28 cellular contexts compared by ENCODE assay signal in the genomic region with DNA sequence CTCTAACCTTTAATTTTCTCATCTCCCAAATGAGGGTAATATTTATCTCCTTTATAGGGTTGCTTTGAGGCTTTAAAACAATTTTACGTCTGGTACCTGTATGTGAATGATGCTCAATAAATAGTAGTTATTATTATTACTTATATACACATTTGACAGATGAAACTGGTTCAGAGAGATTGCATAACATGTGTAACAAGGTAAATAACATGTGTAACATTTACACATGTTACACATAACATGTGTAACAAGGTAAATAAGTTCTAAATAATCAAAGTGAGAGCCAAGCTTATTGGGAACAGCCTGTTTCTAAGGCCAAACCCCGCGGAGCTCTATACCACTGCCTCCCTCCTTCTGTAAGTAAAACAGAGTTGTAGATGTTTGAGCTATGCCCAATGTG.
"Had no signal": no experiment of that assay in that cellular context is flagged by ENCODE, and none has a peak within 500 bp of the region (broad histone marks: within the 10 kb centered on the region; RNA-seq: fewer than 3 reads in every experiment).

No MANE protein-coding gene starts in this region.

- H3K27me3 ChIP-seq: stomach, suprapubic skin, testis, thyroid gland, tibial artery, tibial nerve, transverse colon, upper lobe of left lung, upper lobe of right lung, uterus, vagina had no signal

- H3K36me3 ChIP-seq: stomach, suprapubic skin, thoracic aorta, thyroid gland, tibial artery, tibial nerve, transverse colon, upper lobe of left lung, upper lobe of right lung, uterus, vagina had no signal

- H3K4me3 Mint-ChIP-seq: stimulated activated effector memory CD8-positive, alpha-beta T cell treated with anti-CD3 and anti-CD28 coated beads, Interleukin-12 subunit alpha, Interleukin-12 subunit beta, amount 100 ng/mL, for 72 hours; stimulated activated memory B cell treated with anti-CD40 and anti-IgM and Interleukin-4, amounts not matched to agents 10 μg/mL and 1 μg/mL and 100 μg/mL, for 72 hours; stimulated activated naive CD8-positive, alpha-beta T cell treated with anti-CD3 and anti-CD28 coated beads, Interleukin-15, amount 100 ng/mL, for 72 hours; stimulated activated naive CD8-positive, alpha-beta T cell treated with anti-CD3 and anti-CD28 coated beads, Interleukin-15, Interleukin-2, amounts not matched to agents 100 ng/mL and 50 ng/mL, for 24 hours; type B pancreatic cell had no signal

- H3K27ac ChIP-seq: stomach, suprapubic skin, testis, thoracic aorta, thyroid gland, tibial artery, tibial nerve, transverse colon, upper lobe of left lung, upper lobe of right lung, uterus, vagina had no signal

- H3K27ac Mint-ChIP-seq: stimulated activated effector memory CD8-positive, alpha-beta T cell treated with anti-CD3 and anti-CD28 coated beads, Interleukin-12 subunit alpha, Interleukin-12 subunit beta, amount 100 ng/mL, for 72 hours; stimulated activated memory B cell treated with anti-CD40 and anti-IgM and Interleukin-4, amounts not matched to agents 10 μg/mL and 1 μg/mL and 100 μg/mL, for 72 hours; stimulated activated naive CD8-positive, alpha-beta T cell treated with anti-CD3 and anti-CD28 coated beads, Interleukin-15, amount 100 ng/mL, for 72 hours; stimulated activated naive CD8-positive, alpha-beta T cell treated with anti-CD3 and anti-CD28 coated beads, Interleukin-15, Interleukin-2, amounts not matched to agents 100 ng/mL and 50 ng/mL, for 24 hours; type B pancreatic cell had no signal

- H3K4me1 Mint-ChIP-seq: stimulated activated effector memory CD8-positive, alpha-beta T cell treated with anti-CD3 and anti-CD28 coated beads, Interleukin-12 subunit alpha, Interleukin-12 subunit beta, amount 100 ng/mL, for 72 hours; stimulated activated memory B cell treated with anti-CD40 and anti-IgM and Interleukin-4, amounts not matched to agents 10 μg/mL and 1 μg/mL and 100 μg/mL, for 72 hours; stimulated activated naive CD8-positive, alpha-beta T cell treated with anti-CD3 and anti-CD28 coated beads, Interleukin-15, amount 100 ng/mL, for 72 hours had no signal

- FAIRE-seq: urothelium cell line had no signal

- H3K4me3 ChIP-seq: stomach, suprapubic skin, testis, thoracic aorta, thyroid gland, tibial artery, tibial nerve, transverse colon, upper lobe of left lung, upper lobe of right lung, uterus, vagina had no signal

- H3K27me3 Mint-ChIP-seq: stimulated activated naive CD8-positive, alpha-beta T cell treated with anti-CD3 and anti-CD28 coated beads, Interleukin-15, Interleukin-2, amounts not matched to agents 100 ng/mL and 50 ng/mL, for 24 hours; type B pancreatic cell had no signal

- H3K36me3 Mint-ChIP-seq: stimulated activated effector memory CD8-positive, alpha-beta T cell treated with anti-CD3 and anti-CD28 coated beads, Interleukin-12 subunit alpha, Interleukin-12 subunit beta, amount 100 ng/mL, for 72 hours; stimulated activated memory B cell treated with anti-CD40 and anti-IgM and Interleukin-4, amounts not matched to agents 10 μg/mL and 1 μg/mL and 100 μg/mL, for 72 hours had no signal

- ATAC-seq: stimulated activated effector memory CD8-positive, alpha-beta T cell treated with anti-CD3 and anti-CD28 coated beads, Interleukin-12 subunit alpha, Interleukin-12 subunit beta, amount 100 ng/mL, for 72 hours; stimulated activated memory B cell treated with anti-CD40 and anti-IgM and Interleukin-4, amounts not matched to agents 10 μg/mL and 1 μg/mL and 100 μg/mL, for 72 hours; stimulated activated naive CD8-positive, alpha-beta T cell treated with anti-CD3 and anti-CD28 coated beads, Interleukin-15, amount 100 ng/mL, for 72 hours; stimulated activated naive CD8-positive, alpha-beta T cell treated with anti-CD3 and anti-CD28 coated beads, Interleukin-15, Interleukin-2, amounts not matched to agents 100 U/mL and 50 U/mL, for 24 hours; upper lobe of right lung had no signal

- H3K9me3 Mint-ChIP-seq: stimulated activated effector memory CD8-positive, alpha-beta T cell treated with anti-CD3 and anti-CD28 coated beads, Interleukin-12 subunit alpha, Interleukin-12 subunit beta, amount 100 ng/mL, for 72 hours; stimulated activated memory B cell treated with anti-CD40 and anti-IgM and Interleukin-4, amounts not matched to agents 10 μg/mL and 1 μg/mL and 100 μg/mL, for 72 hours; stimulated activated naive CD8-positive, alpha-beta T cell treated with anti-CD3 and anti-CD28 coated beads, Interleukin-15, amount 100 ng/mL, for 72 hours; stimulated activated naive CD8-positive, alpha-beta T cell treated with anti-CD3 and anti-CD28 coated beads, Interleukin-15, Interleukin-2, amounts not matched to agents 100 ng/mL and 50 ng/mL, for 24 hours; type B pancreatic cell had no signal

- H3K9me3 ChIP-seq: stomach, suprapubic skin, testis, thoracic aorta, thyroid gland, tibial artery, tibial nerve, transverse colon, upper lobe of left lung, upper lobe of right lung, uterus, vagina had no signal

- DNase-seq: stimulated activated CD4-positive, alpha-beta T cell treated with anti-CD3 and anti-CD28 coated beads, Interleukin-2, amount 100 ng/mL, for 48 hours; stimulated activated CD4-positive, alpha-beta T cell treated with anti-CD3 and anti-CD28 coated beads, Interleukin-4, amount 100 ng/mL, for 1 hour; stimulated activated CD4-positive, alpha-beta T cell treated with anti-CD3 and anti-CD28 coated beads, Interleukin-4, amount 100 ng/mL, for 24 hours; stimulated activated CD4-positive, alpha-beta T cell treated with anti-CD3 and anti-CD28 coated beads, Interleukin-4, amount 100 ng/mL, for 4 hours; stimulated activated CD8-positive, alpha-beta memory T cell treated with anti-CD3 and anti-CD28 coated beads, Interleukin-4, amount 100 ng/mL, for 48 hours; stimulated activated naive CD4-positive, alpha-beta T cell; stimulated activated naive CD4-positive, alpha-beta T cell treated with Interleukin-2 at 50 U/mL for 16 hours; stimulated activated naive CD8-positive, alpha-beta T cell treated with anti-CD3 and anti-CD28 coated beads, Interleukin-15, amount 100 ng/mL, for 72 hours; stimulated activated naive CD8-positive, alpha-beta T cell treated with anti-CD3 and anti-CD28 coated beads, Interleukin-15, Interleukin-2, amounts not matched to agents 100 U/mL and 50 U/mL, for 24 hours; stomach; substantia nigra; testis; thyroid gland; tibial artery; transverse colon; trophoblast cell; upper lobe of left lung; upper lobe of right lung; uterus had no signal
